1 cellular context compared by ENCODE assay signal in genomic region chr11:76602431-76602861, GRCh38.
TF ChIP-seq lines count a peak whose summit lies in the region.

No MANE protein-coding gene starts in this region.

TF ChIP-seq in HepG2, 621 proteins besides CTCF, POLR2A, EP300 and RAD21 (continued from another document):
- no peak for TF ChIP-seq ZNF496 (CRISPR knock-in tag; IDR thresholded peaks at IDR 0.05; ENCODE audit: insufficient replicate concordance)
- TF ChIP-seq NFKB2 (CRISPR knock-in tag; IDR thresholded peaks at IDR 0.05; ENCODE audit: borderline replicate concordance): no peak
- TF ChIP-seq ZBTB33 (CRISPR knock-in tag; IDR thresholded peaks at IDR 0.05): no peak
TF ChIP-seq in HepG2: peak in this region for 0.
